Comparison of ENCODE assay signal across 19 cellular contexts in genomic region chr3:187518207-187518606, GRCh38.
"Had no signal": no experiment of that assay in that cellular context is flagged by ENCODE, and none has a peak within 500 bp of the region (broad histone marks: within the 10 kb centered on the region; RNA-seq: fewer than 3 reads in every experiment).

No MANE protein-coding gene starts in this region.

- H3K27me3 ChIP-seq: colonic mucosa, heart left ventricle, left lung, right atrium auricular region, stomach had no signal

- H3K27ac ChIP-seq: colonic mucosa, heart left ventricle, left lung, lower lobe of right lung, right atrium auricular region, stomach had no signal

- DNase-seq: colonic mucosa; effector CD4-positive, alpha-beta T cell; endodermal cell; heart left ventricle; hypothalamus; immature natural killer cell; left lung; lower lobe of right lung; naive thymus-derived CD4-positive, alpha-beta T cell; nephron progenitor cell; posterior cingulate gyrus; small intestine; stimulated activated CD4-positive, alpha-beta T cell treated with anti-CD3 and anti-CD28 coated beads, Interleukin-12 subunit alpha, Interleukin-12 subunit beta, amount 100 ng/mL, for 4 hours; stimulated activated naive CD4-positive, alpha-beta T cell; stomach; substantia nigra; trophoblast cell had no signal

- H3K4me3 Mint-ChIP-seq: endodermal cell; immature natural killer cell; memory B cell; naive thymus-derived CD4-positive, alpha-beta T cell; nephron progenitor cell had no signal

- ATAC-seq: heart left ventricle; left lung; lower lobe of right lung; naive thymus-derived CD4-positive, alpha-beta T cell had no signal

- H3K4me1 Mint-ChIP-seq: immature natural killer cell; memory B cell; naive thymus-derived CD4-positive, alpha-beta T cell had no signal

- H3K9me3 Mint-ChIP-seq: immature natural killer cell, memory B cell, nephron progenitor cell had no signal

- H3K36me3 Mint-ChIP-seq: immature natural killer cell; memory B cell; naive thymus-derived CD4-positive, alpha-beta T cell had no signal

- H3K36me3 ChIP-seq: colonic mucosa, heart left ventricle, left lung, lower lobe of right lung, right atrium auricular region, stomach had no signal

- H3K27ac Mint-ChIP-seq: endodermal cell; immature natural killer cell; memory B cell; naive thymus-derived CD4-positive, alpha-beta T cell; nephron progenitor cell had no signal

- H3K4me1 ChIP-seq: colonic mucosa, left lung, lower lobe of right lung, right atrium auricular region, stomach had no signal

- H3K4me3 ChIP-seq: colonic mucosa, heart left ventricle, left lung, lower lobe of right lung, right atrium auricular region, stomach had no signal

- H3K9me3 ChIP-seq: colonic mucosa, lower lobe of right lung, right atrium auricular region had no signal
